In genomic region chr1:145535461-145535860, GRCh38 we compare ENCODE assay signal across 8 cellular contexts.
DNase-seq lines count a peak whose midpoint lies in the region; FAIRE-seq and TF ChIP-seq lines count a peak whose summit lies in the region.
"Not testable (repeated sequence)": the region's sequence is repeated elsewhere in the genome, so short reads cannot be mapped to it uniquely, and the experiment has no call there.

No MANE protein-coding gene starts in this region.

- H3K36me3 ChIP-seq in A673 (ENCODE audit: insufficient read depth, low read length, poor library complexity, severe bottlenecking); brain microvascular endothelial cell (replicated peaks); kidney (ENCODE audit: control insufficient read depth in 1 of 2, insufficient read depth in 2 of 2, low read length in 2 of 2); trophoblast cell (ENCODE audit: control insufficient read depth in 1 of 2, insufficient read depth in 2 of 2, low read length in 2 of 2): not testable (repeated sequence)

- intact Hi-C loops in A673 (cut with micrococcal nuclease; ENCODE audit: unreplicated experiment); kidney (cut with DNase I): not testable (repeated sequence)

- not testable (repeated sequence) for H2BK5ac ChIP-seq in trophoblast cell (ENCODE audit: low read depth, low read length, poor library complexity)

- TF ChIP-seq RAD21 in Ishikawa (IDR thresholded peaks at IDR 0.05; ENCODE audit: low read depth) = not testable (repeated sequence)

- H3K27me3 ChIP-seq in A673 (replicated peaks; ENCODE audit: insufficient read depth, low read depth, low read length, poor library complexity); brain microvascular endothelial cell (replicated peaks); trophoblast cell (ENCODE audit: insufficient read depth, low read length): not testable (repeated sequence)

- not testable (repeated sequence) for H3K9me3 ChIP-seq in A673 (ENCODE audit: low read depth, low read length, poor library complexity, severe bottlenecking); kidney (ENCODE audit: control insufficient read depth in 1 of 2, low read length in 2 of 2); trophoblast cell (ENCODE audit: insufficient read depth, low read depth, low read length)

- not testable (repeated sequence) for H2AFZ ChIP-seq in trophoblast cell (ENCODE audit: insufficient read depth, low read length, poor library complexity)

- H3K79me2 ChIP-seq in trophoblast cell (ENCODE audit: control insufficient read depth, insufficient read depth, low read length, poor library complexity) = not testable (repeated sequence)

- POLR2A ChIA-PET in A673 (lab: Charles Lee; ENCODE audit: low non-redundant PET) = not testable (repeated sequence)

- not testable (repeated sequence) for H2BK12ac ChIP-seq in trophoblast cell (ENCODE audit: low read length)

- not testable (repeated sequence) for TF ChIP-seq EP300 in Ishikawa (IDR thresholded peaks at IDR 0.05; ENCODE audit: borderline replicate concordance)

- not testable (repeated sequence) for H3K79me1 ChIP-seq in trophoblast cell (ENCODE audit: low read length)

- not testable (repeated sequence) for FAIRE-seq in kidney (lab: Jason Lieb, UNC)

- not testable (repeated sequence) for H4K91ac ChIP-seq in trophoblast cell (ENCODE audit: low read depth, low read length)

- CTCF ChIA-PET in A673 (lab: Charles Lee) = not testable (repeated sequence)

- H3K4me3 ChIP-seq in A673 (ENCODE audit: low read depth, low read length, poor library complexity, severe bottlenecking); brain microvascular endothelial cell (ENCODE audit: low read depth, low read length); fibroblast of pulmonary artery (replicated peaks; ENCODE audit: low read depth, low read length); kidney (ENCODE audit: low read length in 2 of 2); trophoblast cell (ENCODE audit: low read depth, low read length): not testable (repeated sequence)

- not testable (repeated sequence) for H4K12ac ChIP-seq in trophoblast cell (ENCODE audit: low read depth, low read length)

- not testable (repeated sequence) for TF ChIP-seq CTCF in A673 (conservative IDR thresholded peaks at IDR 0.05; ENCODE audit: low read depth, low read length); brain microvascular endothelial cell (IDR thresholded peaks at IDR 0.05; ENCODE audit: low read depth, low read length, missing control alignments); fibroblast of pulmonary artery (IDR thresholded peaks at IDR 0.05; ENCODE audit: low read length, missing control alignments); kidney (IDR thresholded peaks at IDR 0.05; ENCODE audit: borderline replicate concordance, extremely low read depth, insufficient read depth)

- H4K8ac ChIP-seq in trophoblast cell (ENCODE audit: low read depth, low read length) = not testable (repeated sequence)

- H3K4ac ChIP-seq in trophoblast cell (ENCODE audit: low read depth, low read length) = not testable (repeated sequence)

- H2BK120ac ChIP-seq in trophoblast cell (ENCODE audit: insufficient read depth, low read length, poor library complexity) = not testable (repeated sequence)

- H2AK5ac ChIP-seq in trophoblast cell (ENCODE audit: low read length) = not testable (repeated sequence)

- H3K4me2 ChIP-seq in trophoblast cell (ENCODE audit: low read length) = not testable (repeated sequence)

- not testable (repeated sequence) for H3K27ac ChIP-seq in A673 (ENCODE audit: low read depth, low read length, poor library complexity, severe bottlenecking); brain microvascular endothelial cell; kidney (ENCODE audit: low read depth in 2 of 2, low read length in 2 of 2); trophoblast cell (ENCODE audit: low read depth, low read length)

- not testable (repeated sequence) for H3K18ac ChIP-seq in trophoblast cell (ENCODE audit: low read length)

- no CpG with 5 or more reads among the region's 2 CpGs for WGBS in trophoblast cell (ENCODE audit: extremely low coverage, insufficient coverage, insufficient read length)

- DNase-seq in A673 (ENCODE audit: low spot score) (peak; percentile 15), G401 (ENCODE audit: low spot score) (peak; percentile 16), RPMI8226 (peak; percentile 32), brain microvascular endothelial cell (peak; percentile 31), fibroblast of pulmonary artery (ENCODE audit: low read depth) (peak; percentile 58), kidney (peak; percentile 56), trophoblast cell (peak; percentile 1 to 36)

- H3K23ac ChIP-seq in trophoblast cell (ENCODE audit: low read length) = not testable (repeated sequence)

- in situ Hi-C loops in G401 (cut with HindIII; ENCODE audit: low sequenced_read_pairs); brain microvascular endothelial cell (cut with HindIII; ENCODE audit: low pct_ligation_motif_present, low sequenced_read_pairs): not testable (repeated sequence)

- BruUV-seq in A673 (replicated peaks; lab: Mats Ljungman, UMichigan) = not testable (repeated sequence)

- not testable (repeated sequence) for H3K4me1 ChIP-seq in A673 (ENCODE audit: insufficient read depth, low read length, poor library complexity, severe bottlenecking); kidney (ENCODE audit: control insufficient read depth in 1 of 2, insufficient read depth in 1 of 2, low read depth in 1 of 2, low read length in 2 of 2); trophoblast cell (ENCODE audit: control insufficient read depth in 1 of 2, insufficient read depth in 2 of 2, low read length in 2 of 2)

- not testable (repeated sequence) for H3K14ac ChIP-seq in trophoblast cell (ENCODE audit: low read length)

- not testable (repeated sequence) for H3K9ac ChIP-seq in kidney (ENCODE audit: low read length in 2 of 2); trophoblast cell (ENCODE audit: low read length)

TF ChIP-seq in Ishikawa, 13 proteins besides CTCF, POLR2A, EP300 and RAD21:
- peak; percentile 60; the same call in 1 of the 2 replicates for TF ChIP-seq TEAD4 (IDR thresholded peaks at IDR 0.05)
TF ChIP-seq in Ishikawa: peak in this region for 1; not testable (repeated sequence) for 12.
